In the genomic region with DNA sequence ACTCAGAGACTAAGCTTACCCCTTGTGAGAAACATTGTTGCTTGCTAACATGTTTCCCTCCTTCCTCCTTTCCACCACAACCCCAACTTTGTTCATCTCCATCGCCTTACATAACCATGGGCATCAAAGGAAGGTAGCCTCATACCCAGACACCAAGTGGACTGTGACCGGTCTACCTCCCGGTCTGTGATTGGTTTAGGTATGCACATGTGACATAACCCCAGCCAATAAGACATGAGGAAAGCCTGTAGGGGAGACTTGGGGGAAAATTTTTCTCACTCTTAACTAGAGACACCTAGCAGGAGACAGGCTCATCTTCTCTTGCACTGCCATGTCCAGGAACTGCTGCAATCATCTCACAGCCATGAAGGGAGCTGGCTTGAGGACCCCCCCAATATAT, we compare ENCODE assay signal across 3 cellular contexts.
TF ChIP-seq lines count a peak whose summit lies in the region.

No MANE protein-coding gene starts in this region.

TF ChIP-seq in Ishikawa, 13 proteins besides CTCF, POLR2A, EP300 and RAD21 (continued from another document):
- TF ChIP-seq MAX (IDR thresholded peaks at IDR 0.05) (no peak), YY1 (IDR thresholded peaks at IDR 0.05; ENCODE audit: low read depth) (no peak), TAF1 (IDR thresholded peaks at IDR 0.05; ENCODE audit: low read depth) (no peak), NFIC (IDR thresholded peaks at IDR 0.05) (no peak)

TF ChIP-seq in GM12878, 131 proteins besides CTCF, POLR2A, EP300 and RAD21 (continued from another document):
- TF ChIP-seq, protein P1, sequence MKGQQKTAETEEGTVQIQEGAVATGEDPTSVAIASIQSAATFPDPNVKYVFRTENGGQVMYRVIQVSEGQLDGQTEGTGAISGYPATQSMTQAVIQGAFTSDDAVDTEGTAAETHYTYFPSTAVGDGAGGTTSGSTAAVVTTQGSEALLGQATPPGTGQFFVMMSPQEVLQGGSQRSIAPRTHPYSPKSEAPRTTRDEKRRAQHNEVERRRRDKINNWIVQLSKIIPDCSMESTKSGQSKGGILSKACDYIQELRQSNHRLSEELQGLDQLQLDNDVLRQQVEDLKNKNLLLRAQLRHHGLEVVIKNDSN (IDR thresholded peaks at IDR 0.05; ENCODE audit: borderline replicate concordance, extremely low read length, insufficient read depth, low read depth, low read length), result peak; percentile 24

TF ChIP-seq in HEK293T, 16 proteins besides CTCF, POLR2A, EP300 and RAD21 (continued from another document):
- TF ChIP-seq, protein P2, sequence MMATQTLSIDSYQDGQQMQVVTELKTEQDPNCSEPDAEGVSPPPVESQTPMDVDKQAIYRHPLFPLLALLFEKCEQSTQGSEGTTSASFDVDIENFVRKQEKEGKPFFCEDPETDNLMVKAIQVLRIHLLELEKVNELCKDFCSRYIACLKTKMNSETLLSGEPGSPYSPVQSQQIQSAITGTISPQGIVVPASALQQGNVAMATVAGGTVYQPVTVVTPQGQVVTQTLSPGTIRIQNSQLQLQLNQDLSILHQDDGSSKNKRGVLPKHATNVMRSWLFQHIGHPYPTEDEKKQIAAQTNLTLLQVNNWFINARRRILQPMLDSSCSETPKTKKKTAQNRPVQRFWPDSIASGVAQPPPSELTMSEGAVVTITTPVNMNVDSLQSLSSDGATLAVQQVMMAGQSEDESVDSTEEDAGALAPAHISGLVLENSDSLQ (IDR thresholded peaks at IDR 0.05), result no peak
- TF ChIP-seq FOXA1 (IDR thresholded peaks at IDR 0.05) (no peak), FOXM1 (IDR thresholded peaks at IDR 0.05; ENCODE audit: borderline replicate concordance) (no peak), BHLHE40 (IDR thresholded peaks at IDR 0.05; ENCODE audit: borderline replicate concordance) (no peak), SP1 (IDR thresholded peaks at IDR 0.05) (no peak), ARNT (IDR thresholded peaks at IDR 0.05) (no peak), LEF1 (IDR thresholded peaks at IDR 0.05; ENCODE audit: borderline replicate concordance) (no peak)
TF ChIP-seq in HEK293T: peak in this region for 0.
